1 cellular context compared by ENCODE assay signal in genomic region chr7:55245271-55245723, GRCh38.
TF ChIP-seq lines count a peak whose summit lies in the region.

No MANE protein-coding gene starts in this region.

TF ChIP-seq in SK-N-SH, 30 proteins besides CTCF, POLR2A, EP300 and RAD21 (continued from another document):
- TF ChIP-seq PBX3 (IDR thresholded peaks at IDR 0.05) (peak; percentile 90), FOXJ3 (CRISPR knock-in tag; IDR thresholded peaks at IDR 0.05) (no peak), TCF12 (IDR thresholded peaks at IDR 0.05) (peak; percentile 85), MAX (IDR thresholded peaks at IDR 0.05; ENCODE audit: low read depth) (no peak; the same call in 1 of the 2 replicates), EZH2phosphoT487 (IDR thresholded peaks at IDR 0.05; ENCODE audit: borderline replicate concordance, low read depth) (no peak), IRF3 (IDR thresholded peaks at IDR 0.05; ENCODE audit: low read depth, low read length) (no peak)
